36 cellular contexts compared by ENCODE assay signal in the genomic region with DNA sequence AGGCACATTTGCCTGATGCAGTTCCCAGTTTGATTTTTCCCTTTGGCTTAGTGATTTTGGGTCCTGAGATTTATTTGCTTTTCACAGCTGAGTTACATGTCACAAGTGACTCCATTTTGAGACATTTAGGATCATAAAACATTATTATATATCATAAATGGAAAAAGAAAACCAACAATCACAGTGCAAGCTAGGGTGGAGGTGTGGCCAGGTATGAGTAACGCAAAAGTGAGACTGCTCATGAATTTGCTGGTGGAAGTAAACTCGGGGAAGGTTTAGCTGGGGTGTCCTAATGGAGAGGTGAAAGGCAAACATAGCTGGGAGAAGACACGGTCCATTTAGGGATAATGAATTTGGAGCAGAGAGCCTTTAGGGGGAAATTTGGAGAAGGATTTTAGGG. TPM values are rescaled to one million over a fixed set of nuclear protein-coding genes. Genes with fewer than 3 reads are reported as not detected.
"Had no signal": no experiment of that assay in that cellular context is flagged by ENCODE, and none has a peak within 500 bp of the region (broad histone marks: within the 10 kb centered on the region; RNA-seq: fewer than 3 reads in every experiment).

No MANE protein-coding gene starts in this region.

- DNase-seq: activated B cell treated with CpG ODN at 0.5 μM for 24 hours; activated CD4-positive, alpha-beta T cell treated with anti-CD3 and anti-CD28 coated beads, Interleukin-2, amount 10 ng/mL, durations not matched to agents 24 days and 14 days; activated CD4-positive, alpha-beta T cell treated with anti-CD3 and anti-CD28 coated beads, Interleukin-2, amount 50 U/mL, for 1 hour; activated CD4-positive, alpha-beta T cell treated with anti-CD3 and anti-CD28 coated beads, Interleukin-2, amount 50 U/mL, for 4 hours; activated CD4-positive, CD25-positive, alpha-beta regulatory T cell treated with anti-CD3 and anti-CD28 coated beads, Interleukin-2, amount 50 U/mL, for 72 hours; activated CD8-positive, alpha-beta memory T cell treated with anti-CD3 and anti-CD28 coated beads, Interleukin-2, amount 50 U/mL, for 4 hours; activated effector memory CD4-positive, alpha-beta T cell treated with anti-CD3 and anti-CD28 coated beads, Interleukin-2, amount 50 U/mL, for 16 hours; activated gamma-delta T cell treated with Interleukin-2 at 50 U/mL for 16 hours; activated naive CD4-positive, alpha-beta T cell; activated naive CD4-positive, alpha-beta T cell treated with anti-CD3 and anti-CD28 coated beads, Interleukin-2, amount 50 U/mL, for 16 hours; activated naive CD8-positive, alpha-beta T cell treated with anti-CD3 and anti-CD28 coated beads for 36 hours; activated T-cell treated with anti-CD3 and anti-CD28 coated beads for 4 hours; activated T-cell treated with anti-CD3 and anti-CD28 coated beads, Interleukin-2, amount 50 U/mL, for 1 hour; activated T-cell treated with anti-CD3 and anti-CD28 coated beads, Interleukin-2, amount 50 U/mL, for 4 hours; activated T-cell treated with anti-CD3 and anti-CD28 coated beads, Interleukin-2, amount 50 U/mL, for 72 hours; adrenal gland; amniotic stem cell; aorta; body of pancreas; brain microvascular endothelial cell; central memory CD4-positive, alpha-beta T cell; T-helper 9 cell had no signal

- ATAC-seq: activated naive CD4-positive, alpha-beta T cell treated with anti-CD3 and anti-CD28 coated beads, Interleukin-2, amount 50 U/mL, for 72 hours; activated T-cell treated with anti-CD3 and anti-CD28 coated beads, Interleukin-2, amount 50 U/mL, for 72 hours; body of pancreas had no signal

- H3K4me1 ChIP-seq: adrenal gland, body of pancreas, breast epithelium had no signal

- H3K27ac ChIP-seq: adrenal gland, body of pancreas, brain microvascular endothelial cell, breast epithelium, VCaP had no signal

- H3K27me3 ChIP-seq: adrenal gland, body of pancreas, brain microvascular endothelial cell, breast epithelium had no signal

- H3K27ac Mint-ChIP-seq: activated B cell treated with CpG ODN at 0.5 μM for 24 hours; activated CD4-positive, alpha-beta memory T cell treated with anti-CD3 and anti-CD28 coated beads for 36 hours; activated CD4-positive, alpha-beta T cell treated with anti-CD3 and anti-CD28 coated beads, Interleukin-2, amount 10 ng/mL, durations not matched to agents 24 days and 14 days; activated CD8-positive, alpha-beta T cell treated with anti-CD3 and anti-CD28 coated beads for 36 hours; activated naive CD4-positive, alpha-beta T cell treated with anti-CD3 and anti-CD28 coated beads for 36 hours; activated naive CD4-positive, alpha-beta T cell treated with anti-CD3 and anti-CD28 coated beads, Interleukin-2, amount 50 U/mL, for 72 hours; activated naive CD8-positive, alpha-beta T cell treated with anti-CD3 and anti-CD28 coated beads for 36 hours; activated T-cell treated with anti-CD3 and anti-CD28 coated beads, Interleukin-2, amount 50 U/mL, for 72 hours; activated T-helper 1 cell treated with anti-CD3 and anti-CD28 coated beads, Interleukin-12 subunit alpha, Interleukin-12 subunit beta, Interleukin-2, Interleukin-4 antibody, amounts not matched to agents 30 ng/mL and 10 ng/mL and 1 ng/mL, durations not matched to agents 14 hours and 24 hours and 36 hours; activated T-helper 17 cell treated with anti-CD3 and anti-CD28 coated beads, Interleukin-2, amount 50 U/mL, for 72 hours; T-cell; T-helper 2 cell treated with Interferon-gamma antibody and Interleukin-4, amounts not matched to agents 5 μg/mL and 100 μg/mL, for 36 hours had no signal

- H3K4me3 Mint-ChIP-seq: activated B cell treated with CpG ODN at 0.5 μM for 24 hours; activated CD4-positive, alpha-beta memory T cell treated with anti-CD3 and anti-CD28 coated beads for 36 hours; activated CD4-positive, alpha-beta T cell treated with anti-CD3 and anti-CD28 coated beads, Interleukin-2, amount 10 ng/mL, durations not matched to agents 24 days and 14 days; activated CD8-positive, alpha-beta T cell treated with anti-CD3 and anti-CD28 coated beads for 36 hours; activated naive CD4-positive, alpha-beta T cell treated with anti-CD3 and anti-CD28 coated beads for 36 hours; activated naive CD8-positive, alpha-beta T cell treated with anti-CD3 and anti-CD28 coated beads for 36 hours; activated T-cell treated with anti-CD3 and anti-CD28 coated beads, Interleukin-2, amount 50 U/mL, for 4 hours; activated T-cell treated with anti-CD3 and anti-CD28 coated beads, Interleukin-2, amount 50 U/mL, for 72 hours; activated T-helper 1 cell treated with anti-CD3 and anti-CD28 coated beads, Interleukin-12 subunit alpha, Interleukin-12 subunit beta, Interleukin-2, Interleukin-4 antibody, amounts not matched to agents 30 ng/mL and 10 ng/mL and 1 ng/mL, durations not matched to agents 14 hours and 24 hours and 36 hours; activated T-helper 17 cell treated with anti-CD3 and anti-CD28 coated beads, Interleukin-2, amount 50 U/mL, for 72 hours; T-cell; T-helper 2 cell treated with Interferon-gamma antibody and Interleukin-4, amounts not matched to agents 5 μg/mL and 100 μg/mL, for 36 hours had no signal

- H3K36me3 ChIP-seq: adrenal gland, brain microvascular endothelial cell, breast epithelium had no signal

- H3K4me1 Mint-ChIP-seq: activated B cell treated with CpG ODN at 0.5 μM for 24 hours; activated CD4-positive, alpha-beta T cell treated with anti-CD3 and anti-CD28 coated beads, Interleukin-2, amount 10 ng/mL, durations not matched to agents 24 days and 14 days; activated T-helper 17 cell treated with anti-CD3 and anti-CD28 coated beads, Interleukin-2, amount 50 U/mL, for 72 hours had no signal

- H3K27me3 Mint-ChIP-seq: activated B cell treated with CpG ODN at 0.5 μM for 24 hours; activated CD4-positive, alpha-beta memory T cell treated with anti-CD3 and anti-CD28 coated beads for 36 hours; activated CD8-positive, alpha-beta T cell treated with anti-CD3 and anti-CD28 coated beads for 36 hours; activated naive CD8-positive, alpha-beta T cell treated with anti-CD3 and anti-CD28 coated beads for 36 hours; activated T-helper 17 cell treated with anti-CD3 and anti-CD28 coated beads, Interleukin-2, amount 50 U/mL, for 72 hours had no signal

- H3K36me3 Mint-ChIP-seq: activated CD4-positive, alpha-beta memory T cell treated with anti-CD3 and anti-CD28 coated beads for 36 hours; activated naive CD4-positive, alpha-beta T cell treated with anti-CD3 and anti-CD28 coated beads, Interleukin-2, amount 50 U/mL, for 72 hours; activated naive CD8-positive, alpha-beta T cell treated with anti-CD3 and anti-CD28 coated beads for 36 hours; T-cell had no signal

- H3K4me3 ChIP-seq: adrenal gland, body of pancreas, breast epithelium had no signal

- H3K9me3 ChIP-seq: adrenal gland, body of pancreas, breast epithelium had no signal

- H3K9me3 Mint-ChIP-seq: activated B cell treated with CpG ODN at 0.5 μM for 24 hours; activated CD4-positive, alpha-beta memory T cell treated with anti-CD3 and anti-CD28 coated beads for 36 hours; activated CD8-positive, alpha-beta T cell treated with anti-CD3 and anti-CD28 coated beads for 36 hours; activated naive CD4-positive, alpha-beta T cell treated with anti-CD3 and anti-CD28 coated beads for 36 hours; activated naive CD4-positive, alpha-beta T cell treated with anti-CD3 and anti-CD28 coated beads, Interleukin-2, amount 50 U/mL, for 72 hours; activated naive CD8-positive, alpha-beta T cell treated with anti-CD3 and anti-CD28 coated beads for 36 hours; activated T-cell treated with anti-CD3 and anti-CD28 coated beads, Interleukin-2, amount 50 U/mL, for 4 hours; activated T-helper 1 cell treated with anti-CD3 and anti-CD28 coated beads, Interleukin-12 subunit alpha, Interleukin-12 subunit beta, Interleukin-2, Interleukin-4 antibody, amounts not matched to agents 30 ng/mL and 10 ng/mL and 1 ng/mL, durations not matched to agents 14 hours and 24 hours and 36 hours; activated T-helper 17 cell treated with anti-CD3 and anti-CD28 coated beads, Interleukin-2, amount 50 U/mL, for 72 hours; T-cell; T-helper 2 cell treated with Interferon-gamma antibody and Interleukin-4, amounts not matched to agents 5 μg/mL and 100 μg/mL, for 36 hours had no signal

RNA-seq across cellular contexts. Expression of gene UCN3, which starts 21.7 kb away (rescaled TPM):
- total RNA-seq: activated B cell treated with CpG ODN at 0.5 μM for 24 hours; activated CD4-positive, alpha-beta memory T cell treated with anti-CD3 and anti-CD28 coated beads for 36 hours; activated CD4-positive, alpha-beta T cell treated with anti-CD3 and anti-CD28 coated beads, Interleukin-2, amount 10 ng/mL, durations not matched to agents 24 days and 14 days; activated CD8-positive, alpha-beta memory T cell treated with anti-CD3 and anti-CD28 coated beads for 36 hours; activated CD8-positive, alpha-beta T cell treated with anti-CD3 and anti-CD28 coated beads for 36 hours; activated naive CD4-positive, alpha-beta T cell treated with anti-CD3 and anti-CD28 coated beads for 36 hours; activated naive CD4-positive, alpha-beta T cell treated with anti-CD3 and anti-CD28 coated beads, Interleukin-2, amount 50 U/mL, for 72 hours; activated naive CD8-positive, alpha-beta T cell treated with anti-CD3 and anti-CD28 coated beads for 36 hours; activated T-cell treated with anti-CD3 and anti-CD28 coated beads, Interleukin-2, amount 50 U/mL, for 4 hours; activated T-cell treated with anti-CD3 and anti-CD28 coated beads, Interleukin-2, amount 50 U/mL, for 72 hours; activated T-helper 1 cell treated with anti-CD3 and anti-CD28 coated beads, Interleukin-12 subunit alpha, Interleukin-12 subunit beta, Interleukin-2, Interleukin-4 antibody, amounts not matched to agents 30 ng/mL and 10 ng/mL and 1 ng/mL, durations not matched to agents 14 hours and 24 hours and 36 hours; activated T-helper 17 cell treated with anti-CD3 and anti-CD28 coated beads, Interleukin-2, amount 50 U/mL, for 72 hours; aorta; astrocyte; breast epithelium; cardiac septum; T-cell; T-helper 1 cell treated with Interleukin-12 subunit alpha and Interleukin-12 subunit beta and Interleukin-4 antibody, amounts not matched to agents 30 ng/mL and 1 ng/mL, for 36 hours had no signal
